In genomic region chr17:27892866-27893769, GRCh38 we compare ENCODE assay signal across 8 cellular contexts. TPM values are rescaled to one million over a fixed set of nuclear protein-coding genes. Genes with fewer than 3 reads are reported as not detected.
DNase-seq lines count a peak whose midpoint lies in the region; ATAC-seq and TF ChIP-seq lines count a peak whose summit lies in the region.

Gene LYRM9, minus strand, starts transcription at chr17:27893365. Its CDS starts 10,671 bp downstream, at chr17:27882694.

- no peaks in the 10 kb centered on the region for H3K27me3 ChIP-seq in Caco-2 (replicated peaks; ENCODE audit: control insufficient read depth, insufficient read depth, low read length)

- peak; percentile 98 to 99 for TF ChIP-seq CTCF in Caco-2 (IDR thresholded peaks at IDR 0.05; ENCODE audit: insufficient read depth in 1 of 2, low read depth in 1 of 2, low read length in 1 of 2, severe bottlenecking in 1 of 2, unreplicated experiment in 1 of 2)
- TF ChIP-seq CTCF in endothelial cell (IDR thresholded peaks at IDR 0.05; ENCODE audit: unreplicated experiment): peak; percentile 95

- peak within 1 kb of the TSS; percentile 70 for H3K4me3 Mint-ChIP-seq in Caco-2 (ENCODE audit: unreplicated experiment)
- H3K4me3 Mint-ChIP-seq in endothelial cell (ENCODE audit: unreplicated experiment): peak within 1 kb of the TSS; percentile 79

- H3K36me3 Mint-ChIP-seq in Caco-2 (ENCODE audit: insufficient read depth, unreplicated experiment) (peaks cover 11% of the 10 kb centered on the region), endothelial cell (ENCODE audit: low read depth, unreplicated experiment) (peaks cover 3% of the 10 kb centered on the region)

- CTCF ChIA-PET in Caco-2 (lab: Charles Lee): interaction anchor here (0.6 to 3.1 kb wide), 44 partner anchors 9 to 443 kb away, joined by 3 to 78 read pairs (median 4); partner anchors contain the start of genes NOS2 and TNFAIP1

- POLR2A ChIA-PET in Caco-2 (lab: Charles Lee): interaction anchor here (0.5 to 1.0 kb wide), 7 partner anchors 13 to 352 kb away, joined by 3 to 10 read pairs (median 3); no protein-coding TSS in a partner anchor

- peak within 1 kb of the TSS; percentile 75 for H3K4me3 ChIP-seq in Caco-2 (ENCODE audit: low read depth, low read length)

- no peaks in the 10 kb centered on the region for H3K9me3 ChIP-seq in Caco-2

- no peaks in the 10 kb centered on the region for H3K36me3 ChIP-seq in Caco-2 (ENCODE audit: control insufficient read depth, insufficient read depth, low read length)

- peaks cover 39% of the 10 kb centered on the region for H3K4me1 ChIP-seq in Caco-2

- peak; percentile 74 for ATAC-seq in GM19468 (IDR thresholded peaks at IDR 0.05; ENCODE audit: extremely low read depth, unreplicated experiment)

- intact Hi-C loops in Caco-2 (cut with micrococcal nuclease; ENCODE audit: unreplicated experiment): no loop called here

- no TSS peak for BruUV-seq in Caco-2 (replicated peaks; lab: Mats Ljungman, UMichigan)

- DNase-seq in Caco-2 (peak; percentile 98 to 100), HT1080 (ENCODE audit: low read depth) (peak; percentile 77), NOMO-1 treated with DMSO at 0.1 percent for 48 hours (lab: John Stamatoyannopoulos, UW; ENCODE audit: unreplicated experiment) (peak; percentile 83), endothelial cell (ENCODE audit: low spot score) (peak; percentile 99), midbrain (lab: John Stamatoyannopoulos, UW) (peak; percentile 94)
- DNase-seq in activated CD8-positive, alpha-beta memory T cell treated with anti-CD3 and anti-CD28 coated beads, Interleukin-2, amount 50 U/mL, for 4 hours: peak; percentile 95
- peak; percentile 88 to 89 for DNase-seq in stimulated activated CD8-positive, alpha-beta memory T cell treated with anti-CD3 and anti-CD28 coated beads, Interleukin-2, amount 100 ng/mL, for 1 hour (ENCODE audit: low read depth in 2 of 2)

- H3K27me3 Mint-ChIP-seq in Caco-2 (ENCODE audit: insufficient read depth, unreplicated experiment) (no peaks in the 10 kb centered on the region), endothelial cell (ENCODE audit: unreplicated experiment) (peaks cover 8% of the 10 kb centered on the region)

- H3K4me1 Mint-ChIP-seq in Caco-2 (ENCODE audit: low read depth, unreplicated experiment) (peaks cover 47% of the 10 kb centered on the region), endothelial cell (ENCODE audit: unreplicated experiment) (peaks cover 35% of the 10 kb centered on the region)

- H3K9me3 Mint-ChIP-seq in Caco-2 (ENCODE audit: unreplicated experiment) (no peaks in the 10 kb centered on the region), endothelial cell (ENCODE audit: unreplicated experiment) (no peaks in the 10 kb centered on the region)

- H3K27ac Mint-ChIP-seq in Caco-2 (ENCODE audit: unreplicated experiment) (peak within 1 kb of the TSS; percentile 28), endothelial cell (ENCODE audit: unreplicated experiment) (peak within 1 kb of the TSS; percentile 75)

RNA-seq across cellular contexts. Expression of gene LYRM9, which starts in this region (rescaled TPM):
- total RNA-seq in Caco-2 (2022) (25.6 and 29.1 TPM in 2 replicates), endothelial cell (ENCODE audit: unreplicated experiment) (8.3 TPM)
- total RNA-seq in HT1080 (2014; rRNA removed; shearing (Covaris generic)): 0.16 and 1.2 TPM in 2 replicates
- 3.0 and 4.8 TPM in 2 replicates for polyA plus RNA-seq in HT1080 (2015; cell fraction: cytosol; rRNA removed)
- 7.6 and 14.8 TPM in 2 replicates for polyA plus RNA-seq in HT1080 (2015; cell fraction: nucleus; rRNA removed)

Comparison
In these comparisons a context has a peak if more than half of its experiments do, and no peak if none do; other contexts are left out.
1. Peak in every context shown above with its lines: DNase-seq, ATAC-seq and H3K4me3 ChIP-seq.